ENCODE assay signal across 8 cellular contexts in the genomic region with DNA sequence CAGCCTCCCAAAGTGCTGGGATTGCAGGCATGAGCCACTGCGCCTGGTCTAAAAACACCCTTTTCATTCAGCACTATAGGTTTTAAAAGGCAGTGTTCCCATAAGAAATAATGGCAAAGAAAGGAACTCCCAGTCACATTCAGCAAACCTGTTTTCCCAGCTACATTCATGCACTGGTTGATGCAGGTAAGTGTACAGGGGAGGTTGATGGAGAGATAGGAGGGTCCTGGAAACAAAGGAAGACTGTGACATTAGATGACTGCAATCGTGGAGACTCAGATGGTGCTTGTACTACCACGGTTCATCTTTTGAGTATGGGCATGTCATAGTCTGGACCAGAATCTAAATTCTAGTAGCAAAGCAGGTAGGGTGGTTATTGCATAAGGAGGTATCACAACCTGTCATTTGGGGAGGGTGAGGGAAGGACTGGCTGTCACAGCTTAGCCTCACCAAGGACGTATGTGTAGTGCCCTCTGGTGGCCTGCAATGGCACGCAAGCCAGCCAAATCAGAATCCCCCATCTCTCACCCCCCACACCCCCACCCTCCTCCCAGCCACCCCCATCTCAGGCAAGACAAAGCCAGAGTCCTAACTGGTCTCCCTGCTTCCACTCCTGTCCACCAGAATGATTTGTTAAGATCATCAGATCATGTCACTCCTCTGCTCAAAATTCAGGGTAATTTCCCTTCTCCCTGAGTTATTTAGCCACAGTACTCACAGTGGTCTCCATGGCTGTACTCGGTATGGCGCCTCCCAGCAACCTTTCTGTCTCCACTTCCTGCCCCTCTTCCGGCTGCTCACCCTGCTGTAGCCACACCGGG. TPM values are rescaled to one million over a fixed set of nuclear protein-coding genes. Genes with fewer than 3 reads are reported as not detected.
A peak's percentile ranks its signal among the peaks of the same experiment; 100 is the strongest.
DNase-seq lines count a peak whose midpoint lies in the region; ATAC-seq and TF ChIP-seq lines count a peak whose summit lies in the region.

No MANE protein-coding gene starts in this region.

- H3K9me3 ChIP-seq in NT2/D1 (ENCODE audit: insufficient read depth, low read length), result no peaks in the 10 kb centered on the region
- no peaks in the 10 kb centered on the region for H3K9me3 ChIP-seq in fibroblast of lung (ENCODE audit: control insufficient read depth, insufficient read depth, low read depth, low read length)
- no peaks in the 10 kb centered on the region for H3K9me3 ChIP-seq in neutrophil
- no peaks in the 10 kb centered on the region for H3K9me3 ChIP-seq in transverse colon

- TF ChIP-seq CTCF in GM06990 (IDR thresholded peaks at IDR 0.05; ENCODE audit: insufficient read depth, low read length, poor library complexity, severe bottlenecking) (peak; percentile 80), fibroblast of lung (conservative IDR thresholded peaks at IDR 0.05 in 1 of 2, IDR thresholded peaks at IDR 0.05 in 1 of 2; ENCODE audit: low read depth in 1 of 2, low read length in 2 of 2) (peak; percentile 46 to 64), neutrophil (IDR thresholded peaks at IDR 0.05) (peak; percentile 66), transverse colon (IDR thresholded peaks at IDR 0.05) (peak; percentile 15 to 67 (median 51))

- H3K4me2 ChIP-seq in fibroblast of lung (ENCODE audit: extremely low read depth, insufficient read depth, low read length), result no peak overlapping the region

- peaks cover 2% of the 10 kb centered on the region for H3K36me3 ChIP-seq in GM06990 (ENCODE audit: control insufficient read depth, insufficient read depth, low read length)
- H3K36me3 ChIP-seq in NT2/D1 (ENCODE audit: insufficient read depth, insufficient read length, low read length), result peaks cover 6% of the 10 kb centered on the region
- no peaks in the 10 kb centered on the region for H3K36me3 ChIP-seq in fibroblast of lung (ENCODE audit: control insufficient read depth, insufficient read depth, low read length)
- no peaks in the 10 kb centered on the region for H3K36me3 ChIP-seq in neutrophil
- no peaks in the 10 kb centered on the region for H3K36me3 ChIP-seq in transverse colon

- H3K9ac ChIP-seq in NT2/D1 (ENCODE audit: insufficient read length, low read depth), result no peak overlapping the region
- H3K9ac ChIP-seq in fibroblast of lung (ENCODE audit: insufficient read depth, low read length), result no peak overlapping the region

- no peak overlapping the region for H3K27ac ChIP-seq in fibroblast of lung (ENCODE audit: insufficient read depth, low read length)
- no peak overlapping the region for H3K27ac ChIP-seq in neutrophil
- no peak overlapping the region for H3K27ac ChIP-seq in transverse colon

- no peaks in the 10 kb centered on the region for H3K4me1 ChIP-seq in NT2/D1 (ENCODE audit: insufficient read depth, insufficient read length)
- H3K4me1 ChIP-seq in fibroblast of lung (ENCODE audit: control insufficient read depth, extremely low read depth, insufficient read depth, low read length), result no peaks in the 10 kb centered on the region
- peaks cover 0 to 4% of the 10 kb centered on the region in 2 experiments for H3K4me1 ChIP-seq in neutrophil (ENCODE audit: control insufficient read depth in 1 of 2, insufficient read depth in 1 of 2, low read depth in 1 of 2, low read length in 1 of 2)
- H3K4me1 ChIP-seq in transverse colon, result no peaks in the 10 kb centered on the region

- no peaks in the 10 kb centered on the region for H4K20me1 ChIP-seq in fibroblast of lung (ENCODE audit: control insufficient read depth, extremely low read depth, insufficient read depth, low read length)

- 42 to 73% methylated on average over 7 to 9 of the region's 9 CpGs for WGBS in transverse colon (ENCODE audit: low coverage in 1 of 2), 2 donors

- H2AFZ ChIP-seq in fibroblast of lung (ENCODE audit: low read length), result no peak overlapping the region

- intact Hi-C loops in transverse colon (cut with DNase I; ENCODE audit: low total_unique reads), result no loop called here

- ATAC-seq in HG02798 (IDR thresholded peaks at IDR 0.05; ENCODE audit: poor library complexity, unreplicated experiment), result peak; percentile 65
- ATAC-seq in GM19452 (IDR thresholded peaks at IDR 0.05; ENCODE audit: unreplicated experiment), result no peak

- H3K4me3 ChIP-seq in GM06990 (replicated peaks; ENCODE audit: low read depth, low read length), result peak overlapping the region; percentile 20
- H3K4me3 ChIP-seq in NT2/D1 (ENCODE audit: insufficient read length, low read depth), result no peak overlapping the region
- no peak overlapping the region for H3K4me3 ChIP-seq in fibroblast of lung (replicated peaks in 1 of 4; ENCODE audit: control extremely low read depth in 1 of 4, insufficient read depth in 1 of 4, low read depth in 3 of 4, low read length in 4 of 4)
- no peak overlapping the region for H3K4me3 ChIP-seq in neutrophil (ENCODE audit: low read depth in 1 of 2, low read length in 1 of 2)
- no peak overlapping the region for H3K4me3 ChIP-seq in transverse colon

- in situ Hi-C loops in transverse colon (cut with MboI; ENCODE audit: low pct_ligation_motif_present in 1 of 4, low pct_unique_long_range_greater_than_20kb in 1 of 4, low sequenced_read_pairs in 3 of 4), result no loop called here

- H3K27me3 ChIP-seq in GM06990 (replicated peaks; ENCODE audit: control insufficient read depth, insufficient read depth, low read length) (no peaks in the 10 kb centered on the region), NT2/D1 (ENCODE audit: insufficient read depth, insufficient read length) (no peaks in the 10 kb centered on the region), fibroblast of lung (ENCODE audit: control insufficient read depth, insufficient read depth, low read length) (no peaks in the 10 kb centered on the region), neutrophil (no peaks in the 10 kb centered on the region), transverse colon (no peaks in the 10 kb centered on the region)

- H3K79me2 ChIP-seq in fibroblast of lung (ENCODE audit: control insufficient read depth, insufficient read depth, low read length), result no peaks in the 10 kb centered on the region

- peak; percentile 53 for DNase-seq in GM06990 (ENCODE audit: extremely low read depth, insufficient read length)
- peak; percentile 51 for DNase-seq in NT2/D1 (ENCODE audit: low read depth, low spot score)
- DNase-seq in activated T-cell treated with anti-CD3 and anti-CD28 coated beads, Interleukin-2, amount 50 U/mL, for 1 hour, result peak; percentile 72
- DNase-seq in fibroblast of lung (ENCODE audit: low read depth in 2 of 2), result peak; percentile 36 to 43
- DNase-seq in transverse colon, result peak; percentile 44

- TF ChIP-seq EP300 in transverse colon (IDR thresholded peaks at IDR 0.05; ENCODE audit: low read depth), result no peak

- no peak for TF ChIP-seq POLR2A in transverse colon (IDR thresholded peaks at IDR 0.05)

RNA-seq across cellular contexts. Expression of gene UBL7, which starts 28.8 kb away (rescaled TPM):
- total RNA-seq in fibroblast of lung (30.6 and 31.9 TPM in 2 replicates), transverse colon (100 to 1,000 TPM in 1 of 4 donors, 10 to 100 TPM in 2, 1 to 10 TPM in 1; 4.0 to 157 (median 42.3) TPM)
- polyA plus RNA-seq in fibroblast of lung, result 36.8 and 44.9 TPM in 2 replicates
- polyA plus RNA-seq in fibroblast of lung (2012), result 47.3 and 63.3 TPM in 2 replicates
- 91.6 and 102 TPM in 2 replicates for polyA minus RNA-seq in fibroblast of lung (ENCODE audit: low replicate concordance)

RNA-seq across cellular contexts. Expression of gene ARID3B, which starts 51.3 kb away (rescaled TPM):
- total RNA-seq in fibroblast of lung (0.99 and 1.0 TPM in 2 replicates), transverse colon (10 to 100 TPM in 3 of 4 donors, 1 to 10 TPM in 1; 9.6 to 25.8 (median 12.5) TPM)
- polyA plus RNA-seq in fibroblast of lung, result 0.72 and 1.0 TPM in 2 replicates
- 0.84 and 0.97 TPM in 2 replicates for polyA plus RNA-seq in fibroblast of lung (2012)
- polyA minus RNA-seq in fibroblast of lung (ENCODE audit: low replicate concordance), result 1.1 and 3.3 TPM in 2 replicates

RNA-seq across cellular contexts. Expression of gene SEMA7A, which starts 56.0 kb away (rescaled TPM):
- total RNA-seq in fibroblast of lung (2.3 and 5.6 TPM in 2 replicates), transverse colon (1 to 10 TPM in 3 of 4 donors, under 1 TPM in 1; 0.20 to 5.6 (median 3.1) TPM)
- polyA plus RNA-seq in fibroblast of lung, result 12.5 and 18.5 TPM in 2 replicates
- polyA plus RNA-seq in fibroblast of lung (2012), result 16.1 and 22.2 TPM in 2 replicates
- polyA minus RNA-seq in fibroblast of lung (ENCODE audit: low replicate concordance), result 18.9 and 29.8 TPM in 2 replicates
